ENCODE assay signal across 29 cellular contexts in genomic region chr15:89829616-89830440, GRCh38.
DNase-seq lines count a peak whose midpoint lies in the region; TF ChIP-seq lines count a peak whose summit lies in the region.
"Had no signal": no experiment of that assay in that cellular context is flagged by ENCODE, and none has a peak within 500 bp of the region (broad histone marks: within the 10 kb centered on the region; RNA-seq: fewer than 3 reads in every experiment).

No MANE protein-coding gene starts in this region.

- peaks cover 39% of the 10 kb centered on the region for H3K4me1 Mint-ChIP-seq in nephron progenitor cell

- H3K36me3 ChIP-seq in HEK293 (ENCODE audit: control insufficient read depth in 2 of 2, insufficient read depth in 1 of 2, low read length in 2 of 2): peaks cover 11 to 23% of the 10 kb centered on the region in 2 experiments
- H3K36me3 ChIP-seq in adipocyte (ENCODE audit: control insufficient read depth, insufficient read depth, low read length, severe bottlenecking): peaks cover 25% of the 10 kb centered on the region

- no peaks in the 10 kb centered on the region for H3K27me3 ChIP-seq in adipocyte (replicated peaks; ENCODE audit: control insufficient read depth, insufficient read depth, low read length)
- H3K27me3 ChIP-seq: MG63, suprapubic skin had no signal

- H3K9me3 ChIP-seq in HEK293 (ENCODE audit: control insufficient read depth, insufficient read depth, low read depth, low read length): no peaks in the 10 kb centered on the region
- H3K9me3 ChIP-seq in adipocyte (ENCODE audit: control insufficient read depth, low read length): no peaks in the 10 kb centered on the region
- H3K9me3 ChIP-seq: Caco-2, MG63, suprapubic skin had no signal

- H3K4me3 Mint-ChIP-seq in nephron progenitor cell: no peak overlapping the region
- H3K4me3 Mint-ChIP-seq: activated CD4-positive, alpha-beta T cell treated with anti-CD3 and anti-CD28 coated beads, Interleukin-2, amount 10 ng/mL, durations not matched to agents 24 days and 14 days; activated naive CD4-positive, alpha-beta T cell treated with anti-CD3 and anti-CD28 coated beads for 36 hours; activated T-cell treated with anti-CD3 and anti-CD28 coated beads, Interleukin-2, amount 50 U/mL, for 24 hours; naive thymus-derived CD8-positive, alpha-beta T cell; stimulated activated memory B cell treated with anti-CD40 and anti-IgM and Interleukin-4, amounts not matched to agents 10 μg/mL and 1 μg/mL and 100 μg/mL, for 72 hours had no signal

- H3K36me3 Mint-ChIP-seq in nephron progenitor cell (ENCODE audit: low read depth): peaks cover 30% of the 10 kb centered on the region

- no peak overlapping the region for H3K4me3 ChIP-seq in HEK293 (ENCODE audit: low read depth, low read length)
- H3K4me3 ChIP-seq in adipocyte (ENCODE audit: low read length): no peak overlapping the region
- H3K4me3 ChIP-seq: MG63, suprapubic skin had no signal

- H3K9me3 Mint-ChIP-seq in nephron progenitor cell: no peaks in the 10 kb centered on the region
- H3K9me3 Mint-ChIP-seq: activated CD4-positive, alpha-beta T cell treated with anti-CD3 and anti-CD28 coated beads, Interleukin-2, amount 10 ng/mL, durations not matched to agents 24 days and 14 days; activated naive CD4-positive, alpha-beta T cell treated with anti-CD3 and anti-CD28 coated beads for 36 hours; activated T-cell treated with anti-CD3 and anti-CD28 coated beads, Interleukin-2, amount 50 U/mL, for 24 hours; naive thymus-derived CD8-positive, alpha-beta T cell; stimulated activated memory B cell treated with anti-CD40 and anti-IgM and Interleukin-4, amounts not matched to agents 10 μg/mL and 1 μg/mL and 100 μg/mL, for 72 hours had no signal

- H3K27ac ChIP-seq in C4-2B (peak overlapping the region; percentile 69), HEK293 (ENCODE audit: extremely low read depth, low read depth, low read length) (no peak overlapping the region)
- H3K27ac ChIP-seq: WERI-Rb-1 had no signal

- peaks cover 3% of the 10 kb centered on the region for H3K27me3 Mint-ChIP-seq in nephron progenitor cell (ENCODE audit: low read depth, poor library complexity)
- H3K27me3 Mint-ChIP-seq: activated CD4-positive, alpha-beta T cell treated with anti-CD3 and anti-CD28 coated beads, Interleukin-2, amount 10 ng/mL, durations not matched to agents 24 days and 14 days; activated T-cell treated with anti-CD3 and anti-CD28 coated beads, Interleukin-2, amount 50 U/mL, for 24 hours; naive thymus-derived CD8-positive, alpha-beta T cell; stimulated activated memory B cell treated with anti-CD40 and anti-IgM and Interleukin-4, amounts not matched to agents 10 μg/mL and 1 μg/mL and 100 μg/mL, for 72 hours had no signal

- H3K9ac ChIP-seq in adipocyte (ENCODE audit: low read length): peak overlapping the region; percentile 80

- CTCF ChIA-PET in HEK293 (lab: Yijun Ruan, JAX): interaction anchor here (0.6 to 2.7 kb wide), 5 partner anchors 9 to 244 kb away, joined by 3 to 10 read pairs (median 4); no protein-coding TSS in a partner anchor

- no peak for TF ChIP-seq CTCF in C4-2B (conservative IDR thresholded peaks at IDR 0.05)
- no peak for TF ChIP-seq CTCF in HEK293 (tag by site-specific recombination; IDR thresholded peaks at IDR 0.05)
- TF ChIP-seq CTCF in nephron progenitor cell (IDR thresholded peaks at IDR 0.05): no peak

- H3K4me1 ChIP-seq in HEK293 (ENCODE audit: control insufficient read depth, insufficient read depth, low read length) (no peaks in the 10 kb centered on the region), adipocyte (ENCODE audit: control insufficient read depth, insufficient read depth, low read length) (peaks cover 46% of the 10 kb centered on the region)

- POLR2A ChIA-PET in HEK293 (lab: Yijun Ruan, JAX): no interaction called here

- H3K27ac Mint-ChIP-seq in nephron progenitor cell: peak overlapping the region; percentile 41
- H3K27ac Mint-ChIP-seq: activated CD4-positive, alpha-beta T cell treated with anti-CD3 and anti-CD28 coated beads, Interleukin-2, amount 10 ng/mL, durations not matched to agents 24 days and 14 days; activated naive CD4-positive, alpha-beta T cell treated with anti-CD3 and anti-CD28 coated beads for 36 hours; activated T-cell treated with anti-CD3 and anti-CD28 coated beads, Interleukin-2, amount 50 U/mL, for 24 hours; stimulated activated memory B cell treated with anti-CD40 and anti-IgM and Interleukin-4, amounts not matched to agents 10 μg/mL and 1 μg/mL and 100 μg/mL, for 72 hours had no signal

- DNase-seq in adipocyte (ENCODE audit: low read depth) (no peak), nephron progenitor cell (no peak), NCI-H1694 treated with DMSO at 0.1 percent for 48 hours (lab: John Stamatoyannopoulos, UW) (no peak), NCI-H1092 treated with DMSO at 0.1 percent for 48 hours (lab: John Stamatoyannopoulos, UW) (no peak), NCI-H2081 (lab: John Stamatoyannopoulos, UW) (no peak)
- DNase-seq in activated effector memory CD4-positive, alpha-beta T cell treated with Interleukin-2 at 50 U/mL for 16 hours: no peak
- DNase-seq: activated CD4-positive, alpha-beta T cell treated with anti-CD3 and anti-CD28 coated beads, Interleukin-2, amount 10 ng/mL, durations not matched to agents 24 days and 14 days; activated naive CD4-positive, alpha-beta T cell treated with anti-CD3 and anti-CD28 coated beads for 36 hours; activated T-cell treated with anti-CD3 and anti-CD28 coated beads, Interleukin-2, amount 50 U/mL, for 24 hours; anterior cingulate cortex; Caco-2; DMS79; GDM1; H7; left ventricle myocardium superior; MG63; midbrain; naive thymus-derived CD8-positive, alpha-beta T cell; NCI-H1417; NCI-H446; NCI-H82; right cardiac atrium; Right ventricle myocardium superior; stimulated activated CD4-positive, alpha-beta T cell treated with anti-CD3 and anti-CD28 coated beads, Interleukin-4, amount 100 ng/mL, for 24 hours; WERI-Rb-1 had no signal

TF ChIP-seq in HEK293, 187 proteins besides CTCF, POLR2A, EP300 and RAD21 (continues in another document):
- TF ChIP-seq, protein P1, sequence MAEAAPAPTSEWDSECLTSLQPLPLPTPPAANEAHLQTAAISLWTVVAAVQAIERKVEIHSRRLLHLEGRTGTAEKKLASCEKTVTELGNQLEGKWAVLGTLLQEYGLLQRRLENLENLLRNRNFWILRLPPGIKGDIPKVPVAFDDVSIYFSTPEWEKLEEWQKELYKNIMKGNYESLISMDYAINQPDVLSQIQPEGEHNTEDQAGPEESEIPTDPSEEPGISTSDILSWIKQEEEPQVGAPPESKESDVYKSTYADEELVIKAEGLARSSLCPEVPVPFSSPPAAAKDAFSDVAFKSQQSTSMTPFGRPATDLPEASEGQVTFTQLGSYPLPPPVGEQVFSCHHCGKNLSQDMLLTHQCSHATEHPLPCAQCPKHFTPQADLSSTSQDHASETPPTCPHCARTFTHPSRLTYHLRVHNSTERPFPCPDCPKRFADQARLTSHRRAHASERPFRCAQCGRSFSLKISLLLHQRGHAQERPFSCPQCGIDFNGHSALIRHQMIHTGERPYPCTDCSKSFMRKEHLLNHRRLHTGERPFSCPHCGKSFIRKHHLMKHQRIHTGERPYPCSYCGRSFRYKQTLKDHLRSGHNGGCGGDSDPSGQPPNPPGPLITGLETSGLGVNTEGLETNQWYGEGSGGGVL (tag by site-specific recombination; IDR thresholded peaks at IDR 0.05): no peak
- TF ChIP-seq BCL6B (tag by site-specific recombination; IDR thresholded peaks at IDR 0.05) (no peak), ZBTB8A (tag by site-specific recombination; IDR thresholded peaks at IDR 0.05) (no peak), TSHZ1 (tag by site-specific recombination; IDR thresholded peaks at IDR 0.05; ENCODE audit: borderline replicate concordance) (no peak), ZNF426 (tag by site-specific recombination; IDR thresholded peaks at IDR 0.05) (no peak), ZNF843 (tag by site-specific recombination; IDR thresholded peaks at IDR 0.05) (no peak), SALL2 (tag by site-specific recombination; IDR thresholded peaks at IDR 0.05; ENCODE audit: borderline replicate concordance) (no peak), EGR2 (tag by site-specific recombination; IDR thresholded peaks at IDR 0.05; ENCODE audit: low read depth) (peak; percentile 64), ZNF433 (tag by site-specific recombination; IDR thresholded peaks at IDR 0.05; ENCODE audit: low read depth) (no peak), ZFHX2 (tag by site-specific recombination; conservative IDR thresholded peaks at IDR 0.05) (peak; percentile 37; the same call in 1 of the 2 replicates)
